ENCODE assay signal across 1 cellular context in genomic region chr6:157139054-157139708, GRCh38.
TF ChIP-seq lines count a peak whose summit lies in the region.

No MANE protein-coding gene starts in this region.

TF ChIP-seq in H1, 55 proteins besides CTCF, POLR2A, EP300 and RAD21 (continued from another document):
- TF ChIP-seq FOSL1 (IDR thresholded peaks at IDR 0.05; ENCODE audit: insufficient read depth, low read depth, low read length) (no peak), KDM1A (IDR thresholded peaks at IDR 0.05; ENCODE audit: borderline replicate concordance, low read length) (no peak)
